ENCODE assay signal across 11 cellular contexts in the genomic region with DNA sequence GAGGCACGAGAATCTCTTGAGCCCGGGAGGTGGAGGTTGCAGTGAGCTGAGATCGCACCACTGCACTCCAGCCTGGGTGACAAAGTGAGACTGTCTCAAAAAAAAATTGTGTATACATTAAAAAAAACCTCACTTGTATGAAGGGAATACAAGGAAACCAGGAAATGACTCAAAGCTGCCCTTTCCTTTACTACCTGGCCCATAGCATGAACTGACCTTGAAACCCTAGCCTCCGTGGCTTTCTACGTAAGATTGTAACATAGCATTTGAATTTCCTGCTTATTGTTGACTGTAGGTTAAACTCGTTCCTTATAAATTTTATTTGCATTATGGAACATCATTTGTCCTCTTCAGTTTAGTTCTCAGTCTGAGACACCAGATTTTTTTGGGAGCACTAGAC. TPM values are rescaled to one million over a fixed set of nuclear protein-coding genes. Genes with fewer than 3 reads are reported as not detected.
DNase-seq lines count a peak whose midpoint lies in the region; ATAC-seq, FAIRE-seq and TF ChIP-seq lines count a peak whose summit lies in the region.
"Had no signal": no experiment of that assay in that cellular context is flagged by ENCODE, and none has a peak within 500 bp of the region (broad histone marks: within the 10 kb centered on the region; RNA-seq: fewer than 3 reads in every experiment).

No MANE protein-coding gene starts in this region.

- no peak overlapping the region for H3K27ac Mint-ChIP-seq in activated T-helper 1 cell treated with anti-CD3 and anti-CD28 coated beads, Interleukin-12 subunit alpha, Interleukin-12 subunit beta, Interleukin-2, Interleukin-4 antibody, amounts not matched to agents 30 ng/mL and 10 ng/mL and 1 ng/mL, durations not matched to agents 14 hours and 24 hours and 36 hours

- H3K9me3 Mint-ChIP-seq in activated T-helper 1 cell treated with anti-CD3 and anti-CD28 coated beads, Interleukin-12 subunit alpha, Interleukin-12 subunit beta, Interleukin-2, Interleukin-4 antibody, amounts not matched to agents 30 ng/mL and 10 ng/mL and 1 ng/mL, durations not matched to agents 14 hours and 24 hours and 36 hours: peaks cover 5% of the 10 kb centered on the region

- no peaks in the 10 kb centered on the region for H3K79me2 ChIP-seq in osteoblast (ENCODE audit: insufficient read depth, low read length)

- no peaks in the 10 kb centered on the region for H4K20me1 ChIP-seq in osteoblast (ENCODE audit: insufficient read depth, low read length)

- TF ChIP-seq EP300 in esophagus muscularis mucosa (IDR thresholded peaks at IDR 0.05): no peak

- 85% methylated on average over 6 of the region's 6 CpGs for WGBS in esophagus muscularis mucosa

- TF ChIP-seq CTCF in bronchial epithelial cell (IDR thresholded peaks at IDR 0.05; ENCODE audit: insufficient read depth, low read length, severe bottlenecking): no peak
- no peak for TF ChIP-seq CTCF in osteoblast (IDR thresholded peaks at IDR 0.05; ENCODE audit: extremely low read depth, low read depth, low read length)
- no peak for TF ChIP-seq CTCF in esophagus muscularis mucosa (IDR thresholded peaks at IDR 0.05)

- H3K4me3 Mint-ChIP-seq in activated T-helper 1 cell treated with anti-CD3 and anti-CD28 coated beads, Interleukin-12 subunit alpha, Interleukin-12 subunit beta, Interleukin-2, Interleukin-4 antibody, amounts not matched to agents 30 ng/mL and 10 ng/mL and 1 ng/mL, durations not matched to agents 14 hours and 24 hours and 36 hours: no peak overlapping the region

- H3K4me1 ChIP-seq in osteoblast (ENCODE audit: insufficient read depth, low read length) (peaks cover 34% of the 10 kb centered on the region), esophagus muscularis mucosa (peaks cover 11 to 39% (median 23%) of the 10 kb centered on the region in 4 donors)
- H3K4me1 ChIP-seq: HAP-1 had no signal

- in situ Hi-C loops in Caki2 (cut with HindIII; ENCODE audit: low pct_unique_long_range_greater_than_20kb, low sequenced_read_pairs): no loop called here

- H3K36me3 Mint-ChIP-seq in activated T-helper 1 cell treated with anti-CD3 and anti-CD28 coated beads, Interleukin-12 subunit alpha, Interleukin-12 subunit beta, Interleukin-2, Interleukin-4 antibody, amounts not matched to agents 30 ng/mL and 10 ng/mL and 1 ng/mL, durations not matched to agents 14 hours and 24 hours and 36 hours (ENCODE audit: low read depth): peaks cover 2% of the 10 kb centered on the region

- H3K4me2 ChIP-seq in osteoblast (ENCODE audit: insufficient read depth, low read length): peak overlapping the region; percentile 70

- H3K9me3 ChIP-seq in osteoblast (ENCODE audit: low read depth, low read length) (no peaks in the 10 kb centered on the region), esophagus muscularis mucosa (no peaks in the 10 kb centered on the region)
- H3K9me3 ChIP-seq: tibial artery had no signal

- ATAC-seq in GM21423 (IDR thresholded peaks at IDR 0.05; ENCODE audit: unreplicated experiment): no peak
- ATAC-seq in HG03175 (IDR thresholded peaks at IDR 0.05; ENCODE audit: unreplicated experiment): no peak

- DNase-seq in Caki2 (ENCODE audit: low read depth) (peak; percentile 74), NCI-H226 (peak; percentile 35), bronchial epithelial cell (ENCODE audit: low read depth) (peak; percentile 96), osteoblast (ENCODE audit: insufficient read length, low spot score, missing footprints) (peak; percentile 19), esophagus muscularis mucosa (ENCODE audit: extremely low spot score) (no peak)
- DNase-seq in activated T-helper 1 cell treated with anti-CD3 and anti-CD28 coated beads, Interleukin-12 subunit alpha, Interleukin-12 subunit beta, Interleukin-2, Interleukin-4 antibody, amounts not matched to agents 30 ng/mL and 10 ng/mL and 1 ng/mL, durations not matched to agents 14 hours and 24 hours and 36 hours (ENCODE audit: low spot score): no peak
- DNase-seq: DMS 273 treated with DMSO at 0.1 percent for 48 hours had no signal

- no peaks in the 10 kb centered on the region for H3K27me3 Mint-ChIP-seq in activated T-helper 1 cell treated with anti-CD3 and anti-CD28 coated beads, Interleukin-12 subunit alpha, Interleukin-12 subunit beta, Interleukin-2, Interleukin-4 antibody, amounts not matched to agents 30 ng/mL and 10 ng/mL and 1 ng/mL, durations not matched to agents 14 hours and 24 hours and 36 hours (ENCODE audit: insufficient read depth)

- H3K27ac ChIP-seq in osteoblast (ENCODE audit: low read depth, low read length) (peak overlapping the region; percentile 70), esophagus muscularis mucosa (replicated peaks in 1 of 4) (peak overlapping the region in 1 of 4 donors; percentile 1)
- H3K27ac ChIP-seq: tibial artery had no signal

- H3K27me3 ChIP-seq in bronchial epithelial cell (ENCODE audit: control insufficient read depth, insufficient read depth, low read length): no peaks in the 10 kb centered on the region
- no peaks in the 10 kb centered on the region for H3K27me3 ChIP-seq in osteoblast (ENCODE audit: insufficient read depth, low read length)
- H3K27me3 ChIP-seq in esophagus muscularis mucosa: no peaks in the 10 kb centered on the region
- H3K27me3 ChIP-seq: tibial artery had no signal

- H3K36me3 ChIP-seq in bronchial epithelial cell (ENCODE audit: control insufficient read depth, insufficient read depth, low read length) (no peaks in the 10 kb centered on the region), osteoblast (ENCODE audit: insufficient read depth, low read length) (no peaks in the 10 kb centered on the region), esophagus muscularis mucosa (no peaks in the 10 kb centered on the region)
- H3K36me3 ChIP-seq: HAP-1, tibial artery had no signal

- no peak overlapping the region for H2AFZ ChIP-seq in osteoblast (ENCODE audit: low read length)

- no peak for TF ChIP-seq POLR2A in esophagus muscularis mucosa (IDR thresholded peaks at IDR 0.05; ENCODE audit: low read depth)

- H3K4me3 ChIP-seq in bronchial epithelial cell (ENCODE audit: low read depth, low read length): no peak overlapping the region
- no peak overlapping the region for H3K4me3 ChIP-seq in osteoblast (ENCODE audit: insufficient read depth, low read length)
- no peak overlapping the region for H3K4me3 ChIP-seq in esophagus muscularis mucosa
- H3K4me3 ChIP-seq: HAP-1, tibial artery had no signal

- H3K4me1 Mint-ChIP-seq in activated T-helper 1 cell treated with anti-CD3 and anti-CD28 coated beads, Interleukin-12 subunit alpha, Interleukin-12 subunit beta, Interleukin-2, Interleukin-4 antibody, amounts not matched to agents 30 ng/mL and 10 ng/mL and 1 ng/mL, durations not matched to agents 14 hours and 24 hours and 36 hours (ENCODE audit: low read depth): peaks cover 67% of the 10 kb centered on the region

- intact Hi-C loops in activated T-helper 1 cell treated with anti-CD3 and anti-CD28 coated beads, Interleukin-12 subunit alpha, Interleukin-12 subunit beta, Interleukin-2, Interleukin-4 antibody, amounts not matched to agents 30 ng/mL and 10 ng/mL and 1 ng/mL, durations not matched to agents 14 hours and 24 hours and 36 hours (cut with micrococcal nuclease): no loop called here
- intact Hi-C loops in esophagus muscularis mucosa (cut with DNase I): no loop called here

- FAIRE-seq in bronchial epithelial cell (lab: Jason Lieb, UNC): no peak

RNA-seq across cellular contexts. Expression of a gene that starts 9.1 kb away (rescaled TPM):
- total RNA-seq in Caki2 (2014; rRNA removed; shearing (Covaris generic); ENCODE audit: low replicate concordance): 71.9 and 114 TPM in 2 replicates
- total RNA-seq in bronchial epithelial cell: 42.2 and 56.9 TPM in 2 replicates
- total RNA-seq in osteoblast: 60.8 and 63.6 TPM in 2 replicates
- total RNA-seq in activated T-helper 1 cell treated with anti-CD3 and anti-CD28 coated beads, Interleukin-12 subunit alpha, Interleukin-12 subunit beta, Interleukin-2, Interleukin-4 antibody, amounts not matched to agents 30 ng/mL and 10 ng/mL and 1 ng/mL, durations not matched to agents 14 hours and 24 hours and 36 hours: 120 and 127 TPM in 2 replicates
- total RNA-seq in esophagus muscularis mucosa: 10 to 100 TPM; 37.1 to 67.1 (median 53.9) TPM

RNA-seq across cellular contexts. Expression of a gene that starts 18.6 kb away (rescaled TPM):
- total RNA-seq in Caki2 (2014; rRNA removed; shearing (Covaris generic); ENCODE audit: low replicate concordance): 5.1 and 8.4 TPM in 2 replicates
- 1.4 and 2.6 TPM in 2 replicates for total RNA-seq in bronchial epithelial cell
- total RNA-seq in osteoblast: 3.2 and 3.3 TPM in 2 replicates
- total RNA-seq in activated T-helper 1 cell treated with anti-CD3 and anti-CD28 coated beads, Interleukin-12 subunit alpha, Interleukin-12 subunit beta, Interleukin-2, Interleukin-4 antibody, amounts not matched to agents 30 ng/mL and 10 ng/mL and 1 ng/mL, durations not matched to agents 14 hours and 24 hours and 36 hours: 4.0 and 4.8 TPM in 2 replicates
- total RNA-seq in esophagus muscularis mucosa: 10 to 100 TPM; 13.3 to 49.4 (median 37.1) TPM

Comparison
In these comparisons a context has a peak if more than half of its experiments do, and no peak if none do; other contexts are left out.
1. DNase-seq: peak in Caki2 (single experiment), NCI-H226 (single experiment), bronchial epithelial cell (single experiment) and osteoblast (single experiment); none in activated T-helper 1 cell treated with anti-CD3 and anti-CD28 coated beads, Interleukin-12 subunit alpha, Interleukin-12 subunit beta, Interleukin-2, Interleukin-4 antibody, amounts not matched to agents 30 ng/mL and 10 ng/mL and 1 ng/mL, durations not matched to agents 14 hours and 24 hours and 36 hours (single experiment) and esophagus muscularis mucosa (single experiment).